In the genomic region with DNA sequence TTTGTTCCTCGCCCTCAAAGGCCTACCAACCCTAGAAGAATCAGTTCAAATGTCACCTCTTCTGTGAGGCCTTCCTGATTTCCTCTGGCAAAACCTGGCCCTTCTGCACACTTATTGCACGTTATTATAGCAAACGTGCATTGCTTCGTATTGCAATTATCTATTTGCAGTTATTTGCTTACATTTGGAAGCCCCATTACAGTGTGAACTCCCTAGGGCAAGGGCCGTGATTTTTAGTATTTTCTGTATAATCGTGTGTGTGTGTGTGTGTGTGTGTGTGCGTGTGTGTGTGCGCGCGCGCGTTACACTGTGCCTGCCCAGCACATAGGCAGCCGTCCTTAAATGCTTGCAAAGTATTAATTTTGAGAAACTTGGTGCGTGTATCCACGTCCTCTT, we compare ENCODE assay signal across 9 cellular contexts. TPM values are rescaled to one million over a fixed set of nuclear protein-coding genes. Genes with fewer than 3 reads are reported as not detected.
DNase-seq lines count a peak whose midpoint lies in the region; ATAC-seq and TF ChIP-seq lines count a peak whose summit lies in the region.
"Had no signal": no experiment of that assay in that cellular context is flagged by ENCODE, and none has a peak within 500 bp of the region (broad histone marks: within the 10 kb centered on the region; RNA-seq: fewer than 3 reads in every experiment).

No MANE protein-coding gene starts in this region.

- H3K4me2 ChIP-seq in Loucy (ENCODE audit: low read depth, low read length, poor library complexity, severe bottlenecking) = peak overlapping the region; percentile 92

- no peaks in the 10 kb centered on the region for H3K79me2 ChIP-seq in Loucy (ENCODE audit: insufficient read depth, low read length)

- H3K36me3 ChIP-seq in CD8-positive, alpha-beta memory T cell (ENCODE audit: insufficient read depth, low read length) = no peaks in the 10 kb centered on the region
- H3K36me3 ChIP-seq in Loucy (ENCODE audit: insufficient read depth, low read length) = no peaks in the 10 kb centered on the region
- no peaks in the 10 kb centered on the region for H3K36me3 ChIP-seq in neutrophil

- peaks cover 8 to 11% of the 10 kb centered on the region in 2 donors for H3K27me3 Mint-ChIP-seq in CD8-positive, alpha-beta memory T cell

- H3K4me3 ChIP-seq in CD8-positive, alpha-beta memory T cell (ENCODE audit: low read length) = peak overlapping the region; percentile 63
- H3K4me3 ChIP-seq in Loucy (ENCODE audit: low read length, poor library complexity, severe bottlenecking) = peak overlapping the region; percentile 81
- peak overlapping the region; percentile 66 for H3K4me3 ChIP-seq in epithelial cell of esophagus (ENCODE audit: low read length)
- peak overlapping the region; percentile 67 to 82 for H3K4me3 ChIP-seq in neutrophil (ENCODE audit: low read depth in 1 of 2, low read length in 1 of 2)

- H3K4me3 Mint-ChIP-seq in CD8-positive, alpha-beta memory T cell = peak overlapping the region; percentile 88 to 97 (median 93)

- peak overlapping the region; percentile 98 for H2AFZ ChIP-seq in Loucy (ENCODE audit: low read length)

- TF ChIP-seq CTCF in Loucy (conservative IDR thresholded peaks at IDR 0.05; ENCODE audit: low read length) (no peak), epithelial cell of esophagus (IDR thresholded peaks at IDR 0.05; ENCODE audit: insufficient read depth, low read depth, low read length, missing control alignments) (no peak), neutrophil (IDR thresholded peaks at IDR 0.05) (no peak)

- no peaks in the 10 kb centered on the region for H3K9me2 ChIP-seq in Loucy (replicated peaks; ENCODE audit: low read depth, low read length)

- peak overlapping the region; percentile 65 for H3K9ac ChIP-seq in Loucy (ENCODE audit: low read depth, low read length, poor library complexity, severe bottlenecking)

- DNase-seq in CD8-positive, alpha-beta memory T cell = peak in 1 of 5 donors; percentile 8
- DNase-seq in epithelial cell of esophagus (ENCODE audit: low read depth) (no peak), SHP77 treated with DMSO at 0.1 percent for 48 hours (lab: John Stamatoyannopoulos, UW) (no peak), ecto neural progenitor cell (ENCODE audit: low spot score) (no peak), HCEC 1CT (no peak)

- H3K27ac ChIP-seq in CD8-positive, alpha-beta memory T cell (ENCODE audit: low read depth, low read length) = peak overlapping the region; percentile 40
- no peak overlapping the region for H3K27ac ChIP-seq in neutrophil

- no peaks in the 10 kb centered on the region for H3K9me3 ChIP-seq in CD8-positive, alpha-beta memory T cell (ENCODE audit: low read length)
- H3K9me3 ChIP-seq in Loucy (ENCODE audit: insufficient read depth, low read depth, low read length) = no peaks in the 10 kb centered on the region
- no peaks in the 10 kb centered on the region for H3K9me3 ChIP-seq in neutrophil

- POLR2A ChIA-PET in CD8-positive, alpha-beta memory T cell (lab: Charles Lee) = interaction anchor here (0.5 to 0.6 kb wide), 3 partner anchors 9 to 96 kb away, joined by 3 read pairs; no protein-coding TSS in a partner anchor

- H3K27ac Mint-ChIP-seq in CD8-positive, alpha-beta memory T cell = peak overlapping the region; percentile 56 to 96 (median 83)

- H4K20me1 ChIP-seq in Loucy (ENCODE audit: insufficient read depth, low read length, poor library complexity, severe bottlenecking) = no peaks in the 10 kb centered on the region

- H3K4me1 ChIP-seq in CD8-positive, alpha-beta memory T cell (ENCODE audit: insufficient read depth, low read length) = peaks cover 10% of the 10 kb centered on the region
- H3K4me1 ChIP-seq in Loucy (ENCODE audit: insufficient read depth, low read length, poor library complexity, severe bottlenecking) (peaks cover 15% of the 10 kb centered on the region), neutrophil (ENCODE audit: control insufficient read depth in 1 of 2, insufficient read depth in 1 of 2, low read depth in 1 of 2, low read length in 1 of 2) (peaks cover 9 to 14% of the 10 kb centered on the region in 2 experiments)

- H3K27me3 ChIP-seq in CD8-positive, alpha-beta memory T cell (ENCODE audit: insufficient read depth, low read length, poor library complexity, severe bottlenecking) = no peaks in the 10 kb centered on the region
- no peaks in the 10 kb centered on the region for H3K27me3 ChIP-seq in Loucy (ENCODE audit: insufficient read depth, low read length, poor library complexity, severe bottlenecking)
- H3K27me3 ChIP-seq in neutrophil = peaks cover 86% of the 10 kb centered on the region

- H3K9me3 Mint-ChIP-seq in CD8-positive, alpha-beta memory T cell = peaks cover 0 to 1% (median 0%) of the 10 kb centered on the region in 5 donors

- CTCF ChIA-PET in CD8-positive, alpha-beta memory T cell (lab: Charles Lee) = interaction anchor here (0.6 to 1.5 kb wide), 3 partner anchors 8 to 191 kb away, joined by 3 to 4 read pairs (median 3); no protein-coding TSS in a partner anchor

- peak; percentile 19 for ATAC-seq in GM21529 (IDR thresholded peaks at IDR 0.05; ENCODE audit: unreplicated experiment)

- peaks cover 2 to 18% (median 16%) of the 10 kb centered on the region in 3 donors for H3K36me3 Mint-ChIP-seq in CD8-positive, alpha-beta memory T cell

- H3K4me1 Mint-ChIP-seq in CD8-positive, alpha-beta memory T cell = peaks cover 22 to 23% (median 23%) of the 10 kb centered on the region in 3 donors

- H3F3A ChIP-seq in Loucy (ENCODE audit: low read depth) = no peaks in the 10 kb centered on the region

RNA-seq across cellular contexts. Expression of gene SEMA4F, which starts 0.5 kb away (rescaled TPM):
- 1 to 10 TPM; 7.8 to 8.5 TPM for total RNA-seq in CD8-positive, alpha-beta memory T cell
- polyA plus RNA-seq in CD8-positive, alpha-beta memory T cell = 8.3 TPM

RNA-seq across cellular contexts. Expression of gene M1AP, which starts 5.5 kb away (rescaled TPM):
- total RNA-seq in CD8-positive, alpha-beta memory T cell = not detected
- polyA plus RNA-seq in CD8-positive, alpha-beta memory T cell = 0.39 TPM
- total RNA-seq: M059J had no signal
